In the genomic region with DNA sequence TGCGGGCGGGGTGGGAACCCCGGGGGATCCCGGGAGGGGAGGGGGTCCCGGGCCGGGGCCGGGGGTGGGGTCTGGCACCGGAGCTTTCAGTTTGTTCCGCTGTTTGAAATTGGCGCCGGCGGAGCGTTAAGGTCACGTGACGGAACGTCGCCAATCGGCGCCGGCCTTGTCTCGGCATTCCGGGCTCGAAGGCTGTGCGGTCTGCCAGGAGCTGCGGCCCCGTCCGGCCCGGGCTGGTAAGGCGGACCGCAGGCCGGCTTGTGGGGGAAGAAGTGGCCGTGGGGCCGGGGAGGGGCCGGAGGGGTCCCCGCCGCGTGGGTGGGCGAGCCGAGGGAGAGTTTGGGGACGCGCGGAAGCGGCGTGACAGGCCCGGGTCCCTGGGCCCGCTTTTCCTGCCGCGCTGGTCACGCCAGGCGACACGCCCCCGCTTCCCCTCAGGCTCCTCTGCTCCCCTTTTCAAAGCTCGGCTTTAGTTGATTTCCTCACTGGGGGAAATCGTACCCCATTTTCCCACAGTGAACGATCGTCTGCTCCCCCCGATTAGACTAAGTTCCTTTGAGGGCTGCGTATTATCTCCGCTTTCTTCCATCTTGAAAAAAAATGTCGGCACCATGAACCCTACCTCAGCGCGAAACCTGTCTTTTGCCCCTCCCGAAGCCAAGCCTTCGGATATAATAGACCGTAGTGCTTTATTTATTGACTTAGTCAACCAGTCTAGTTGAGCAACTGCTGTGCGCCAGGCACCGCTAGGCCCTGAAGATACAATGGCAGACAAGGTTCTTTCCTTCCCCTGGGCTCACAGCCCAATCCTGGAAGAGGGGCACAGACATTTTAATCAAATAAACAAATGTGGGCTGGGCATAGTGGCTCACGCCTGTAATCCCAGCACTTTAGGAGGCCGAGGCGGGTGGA, we compare ENCODE assay signal across 8 cellular contexts. TPM values are rescaled to one million over a fixed set of nuclear protein-coding genes. Genes with fewer than 3 reads are reported as not detected.
DNase-seq lines count a peak whose midpoint lies in the region; ATAC-seq and TF ChIP-seq lines count a peak whose summit lies in the region.

A gene with protein sequence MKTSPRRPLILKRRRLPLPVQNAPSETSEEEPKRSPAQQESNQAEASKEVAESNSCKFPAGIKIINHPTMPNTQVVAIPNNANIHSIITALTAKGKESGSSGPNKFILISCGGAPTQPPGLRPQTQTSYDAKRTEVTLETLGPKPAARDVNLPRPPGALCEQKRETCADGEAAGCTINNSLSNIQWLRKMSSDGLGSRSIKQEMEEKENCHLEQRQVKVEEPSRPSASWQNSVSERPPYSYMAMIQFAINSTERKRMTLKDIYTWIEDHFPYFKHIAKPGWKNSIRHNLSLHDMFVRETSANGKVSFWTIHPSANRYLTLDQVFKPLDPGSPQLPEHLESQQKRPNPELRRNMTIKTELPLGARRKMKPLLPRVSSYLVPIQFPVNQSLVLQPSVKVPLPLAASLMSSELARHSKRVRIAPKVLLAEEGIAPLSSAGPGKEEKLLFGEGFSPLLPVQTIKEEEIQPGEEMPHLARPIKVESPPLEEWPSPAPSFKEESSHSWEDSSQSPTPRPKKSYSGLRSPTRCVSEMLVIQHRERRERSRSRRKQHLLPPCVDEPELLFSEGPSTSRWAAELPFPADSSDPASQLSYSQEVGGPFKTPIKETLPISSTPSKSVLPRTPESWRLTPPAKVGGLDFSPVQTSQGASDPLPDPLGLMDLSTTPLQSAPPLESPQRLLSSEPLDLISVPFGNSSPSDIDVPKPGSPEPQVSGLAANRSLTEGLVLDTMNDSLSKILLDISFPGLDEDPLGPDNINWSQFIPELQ (minus strand): TSS at position 128 of the 912 bp plus-strand sequence. CDS start 2,696 bp downstream, outside the sequence.
A gene with protein sequence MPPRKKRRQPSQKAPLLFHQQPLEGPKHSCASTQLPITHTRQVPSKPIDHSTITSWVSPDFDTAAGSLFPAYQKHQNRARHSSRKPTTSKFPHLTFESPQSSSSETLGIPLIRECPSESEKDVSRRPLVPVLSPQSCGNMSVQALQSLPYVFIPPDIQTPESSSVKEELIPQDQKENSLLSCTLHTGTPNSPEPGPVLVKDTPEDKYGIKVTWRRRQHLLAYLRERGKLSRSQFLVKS (plus strand): TSS at position 177 of the 912 bp plus-strand sequence. CDS start 8,144 bp downstream, outside the sequence.

- peak within 1 kb of the TSS; percentile 74 for H2AFZ ChIP-seq in Loucy (ENCODE audit: low read length)
- H2AFZ ChIP-seq in neural cell (ENCODE audit: low read depth, low read length) = peak within 1 kb of the TSS; percentile 81

- H3K9ac ChIP-seq in Loucy (ENCODE audit: low read depth, low read length, poor library complexity, severe bottlenecking) (peak within 1 kb of the TSS; percentile 92), neural cell (ENCODE audit: low read length) (peak within 1 kb of the TSS; percentile 85)

- H3K9me2 ChIP-seq in Loucy (replicated peaks; ENCODE audit: low read depth, low read length) (no peaks in the 10 kb centered on the region), neural cell (ENCODE audit: insufficient read depth, low read length) (no peaks in the 10 kb centered on the region)

- peak; percentile 88 for ATAC-seq in stimulated activated naive CD8-positive, alpha-beta T cell treated with anti-CD3 and anti-CD28 coated beads, Interleukin-15, amount 100 ng/mL, for 72 hours

- peak within 1 kb of the TSS; percentile 99 for H3K27ac Mint-ChIP-seq in stimulated activated naive CD8-positive, alpha-beta T cell treated with anti-CD3 and anti-CD28 coated beads, Interleukin-15, amount 100 ng/mL, for 72 hours

- H3K79me2 ChIP-seq in Loucy (ENCODE audit: insufficient read depth, low read length) (peaks cover 97% of the 10 kb centered on the region), neural cell (replicated peaks; ENCODE audit: insufficient read depth, low read length) (peaks cover 32% of the 10 kb centered on the region)

- peak within 1 kb of the TSS; percentile 80 for H3K27ac ChIP-seq in neural cell (ENCODE audit: low read length)

- TF ChIP-seq EP300 in neural cell (conservative IDR thresholded peaks at IDR 0.05; ENCODE audit: poor library complexity, severe bottlenecking) = peak; percentile 15

- H3K4me3 ChIP-seq in Loucy (ENCODE audit: low read length, poor library complexity, severe bottlenecking) = peak within 1 kb of the TSS; percentile 91
- H3K4me3 ChIP-seq in neural cell (ENCODE audit: low read length) = peak within 1 kb of the TSS; percentile 86

- peaks cover 32% of the 10 kb centered on the region for H3K4me1 Mint-ChIP-seq in stimulated activated naive CD8-positive, alpha-beta T cell treated with anti-CD3 and anti-CD28 coated beads, Interleukin-15, amount 100 ng/mL, for 72 hours

- no peak for TF ChIP-seq CTCF in Loucy (conservative IDR thresholded peaks at IDR 0.05; ENCODE audit: low read length)
- no peak for TF ChIP-seq CTCF in neural cell (IDR thresholded peaks at IDR 0.05; ENCODE audit: poor library complexity, severe bottlenecking)

- H3K4me1 ChIP-seq in Loucy (ENCODE audit: insufficient read depth, low read length, poor library complexity, severe bottlenecking) = peaks cover 40% of the 10 kb centered on the region

- DNase-seq in EH (ENCODE audit: low read depth) = peak; percentile 90
- DNase-seq in H4 (ENCODE audit: low spot score) = peak; percentile 88
- peak; percentile 37 to 60 for DNase-seq in SHP77 (lab: John Stamatoyannopoulos, UW)
- peak; percentile 97 for DNase-seq in activated effector memory CD4-positive, alpha-beta T cell treated with anti-CD3 and anti-CD28 coated beads, Interleukin-2, amount 50 U/mL, for 16 hours
- DNase-seq in fibroblast of the conjunctiva (ENCODE audit: low read depth) = peak; percentile 84
- DNase-seq in stimulated activated naive CD8-positive, alpha-beta T cell treated with anti-CD3 and anti-CD28 coated beads, Interleukin-15, amount 100 ng/mL, for 72 hours = peak; percentile 82 to 85

- H3K9me3 ChIP-seq in Loucy (ENCODE audit: insufficient read depth, low read depth, low read length) (no peaks in the 10 kb centered on the region), neural cell (ENCODE audit: low read length) (no peaks in the 10 kb centered on the region)

- H3K36me3 ChIP-seq in Loucy (ENCODE audit: insufficient read depth, low read length) (peaks cover 12% of the 10 kb centered on the region; the same call in 1 of the 2 replicates), neural cell (ENCODE audit: insufficient read depth, low read length) (no peaks in the 10 kb centered on the region)

- TF ChIP-seq RAD21 in neural cell (conservative IDR thresholded peaks at IDR 0.05) = peak; percentile 14

- H3K4me3 Mint-ChIP-seq in stimulated activated naive CD8-positive, alpha-beta T cell treated with anti-CD3 and anti-CD28 coated beads, Interleukin-15, amount 100 ng/mL, for 72 hours = peak within 1 kb of the TSS; percentile 97 to 99

- no peaks in the 10 kb centered on the region for H3K9me3 Mint-ChIP-seq in stimulated activated naive CD8-positive, alpha-beta T cell treated with anti-CD3 and anti-CD28 coated beads, Interleukin-15, amount 100 ng/mL, for 72 hours

- peak within 1 kb of the TSS; percentile 87 for H3K4me2 ChIP-seq in Loucy (ENCODE audit: low read depth, low read length, poor library complexity, severe bottlenecking)
- H3K4me2 ChIP-seq in neural cell (ENCODE audit: low read length) = peak within 1 kb of the TSS; percentile 74

- H3K27me3 ChIP-seq in Loucy (ENCODE audit: insufficient read depth, low read length, poor library complexity, severe bottlenecking) (no peaks in the 10 kb centered on the region), neural cell (ENCODE audit: insufficient read depth, low read depth, low read length) (no peaks in the 10 kb centered on the region)

- H4K20me1 ChIP-seq in Loucy (ENCODE audit: insufficient read depth, low read length, poor library complexity, severe bottlenecking) = peaks cover 17% of the 10 kb centered on the region
- no peaks in the 10 kb centered on the region for H4K20me1 ChIP-seq in neural cell (ENCODE audit: insufficient read depth)

- H3K27me3 Mint-ChIP-seq in stimulated activated naive CD8-positive, alpha-beta T cell treated with anti-CD3 and anti-CD28 coated beads, Interleukin-15, amount 100 ng/mL, for 72 hours = no peaks in the 10 kb centered on the region

- no peaks in the 10 kb centered on the region for H3F3A ChIP-seq in Loucy (ENCODE audit: low read depth)
- no peaks in the 10 kb centered on the region for H3F3A ChIP-seq in neural cell (ENCODE audit: insufficient read depth, low read length, poor library complexity, severe bottlenecking)

TF ChIP-seq in neural cell, 6 proteins besides CTCF, POLR2A, EP300 and RAD21 (continues in another document):
- TF ChIP-seq, protein P1, sequence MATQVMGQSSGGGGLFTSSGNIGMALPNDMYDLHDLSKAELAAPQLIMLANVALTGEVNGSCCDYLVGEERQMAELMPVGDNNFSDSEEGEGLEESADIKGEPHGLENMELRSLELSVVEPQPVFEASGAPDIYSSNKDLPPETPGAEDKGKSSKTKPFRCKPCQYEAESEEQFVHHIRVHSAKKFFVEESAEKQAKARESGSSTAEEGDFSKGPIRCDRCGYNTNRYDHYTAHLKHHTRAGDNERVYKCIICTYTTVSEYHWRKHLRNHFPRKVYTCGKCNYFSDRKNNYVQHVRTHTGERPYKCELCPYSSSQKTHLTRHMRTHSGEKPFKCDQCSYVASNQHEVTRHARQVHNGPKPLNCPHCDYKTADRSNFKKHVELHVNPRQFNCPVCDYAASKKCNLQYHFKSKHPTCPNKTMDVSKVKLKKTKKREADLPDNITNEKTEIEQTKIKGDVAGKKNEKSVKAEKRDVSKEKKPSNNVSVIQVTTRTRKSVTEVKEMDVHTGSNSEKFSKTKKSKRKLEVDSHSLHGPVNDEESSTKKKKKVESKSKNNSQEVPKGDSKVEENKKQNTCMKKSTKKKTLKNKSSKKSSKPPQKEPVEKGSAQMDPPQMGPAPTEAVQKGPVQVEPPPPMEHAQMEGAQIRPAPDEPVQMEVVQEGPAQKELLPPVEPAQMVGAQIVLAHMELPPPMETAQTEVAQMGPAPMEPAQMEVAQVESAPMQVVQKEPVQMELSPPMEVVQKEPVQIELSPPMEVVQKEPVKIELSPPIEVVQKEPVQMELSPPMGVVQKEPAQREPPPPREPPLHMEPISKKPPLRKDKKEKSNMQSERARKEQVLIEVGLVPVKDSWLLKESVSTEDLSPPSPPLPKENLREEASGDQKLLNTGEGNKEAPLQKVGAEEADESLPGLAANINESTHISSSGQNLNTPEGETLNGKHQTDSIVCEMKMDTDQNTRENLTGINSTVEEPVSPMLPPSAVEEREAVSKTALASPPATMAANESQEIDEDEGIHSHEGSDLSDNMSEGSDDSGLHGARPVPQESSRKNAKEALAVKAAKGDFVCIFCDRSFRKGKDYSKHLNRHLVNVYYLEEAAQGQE (IDR thresholded peaks at IDR 0.05; ENCODE audit: borderline replicate concordance) = peak; percentile 79
- TF ChIP-seq EZH2 (IDR thresholded peaks at IDR 0.05; ENCODE audit: borderline replicate concordance, insufficient read depth, low read length, poor library complexity, severe bottlenecking) (no peak), MXI1 (conservative IDR thresholded peaks at IDR 0.05; ENCODE audit: poor library complexity, severe bottlenecking) (peak; percentile 82)

RNA-seq across cellular contexts. Expression of the first gene that starts in this region (rescaled TPM):
- total RNA-seq in H4 (2014; rRNA removed; shearing (Covaris generic)) = 45.8 and 61.9 TPM in 2 replicates
- 0.31 and 0.56 TPM in 2 replicates for polyA plus RNA-seq in neural cell
- polyA minus RNA-seq in neural cell = 0.24 and 0.58 TPM in 2 replicates

RNA-seq across cellular contexts. Expression of the second gene that starts in this region (rescaled TPM):
- total RNA-seq in H4 (2014; rRNA removed; shearing (Covaris generic)) = 71.0 and 94.6 TPM in 2 replicates
- polyA plus RNA-seq in neural cell = 84.2 and 85.8 TPM in 2 replicates
- polyA minus RNA-seq in neural cell = 70.1 and 72.9 TPM in 2 replicates

Comparison
In these comparisons a context has a peak if more than half of its experiments do, and no peak if none do; other contexts are left out.
1. Peak in every context shown above with its lines: DNase-seq, ATAC-seq, H3K4me3 ChIP-seq and H3K27ac ChIP-seq.